Comparison of ENCODE assay signal across 25 cellular contexts in genomic region chr6:74588094-74588493, GRCh38.
DNase-seq lines count a peak whose midpoint lies in the region; ATAC-seq, FAIRE-seq and TF ChIP-seq lines count a peak whose summit lies in the region.
"Had no signal": no experiment of that assay in that cellular context is flagged by ENCODE, and none has a peak within 500 bp of the region (broad histone marks: within the 10 kb centered on the region; RNA-seq: fewer than 3 reads in every experiment).

No MANE protein-coding gene starts in this region.

- no peak overlapping the region for H3K4ac ChIP-seq in IMR-90 (ENCODE audit: low read depth, low read length)
- H3K4ac ChIP-seq in H1 (replicated peaks; ENCODE audit: insufficient read length, low read depth, low read length), result no peak overlapping the region
- H3K4ac ChIP-seq in mesendoderm (ENCODE audit: low read depth, low read length), result no peak overlapping the region

- H4K8ac ChIP-seq in IMR-90 (ENCODE audit: low read depth in 2 of 2, low read length in 2 of 2) (no peak overlapping the region), H1 (ENCODE audit: extremely low read depth, insufficient read depth, low read length) (no peak overlapping the region), mesendoderm (ENCODE audit: low read depth, low read length) (no peak overlapping the region)

- no peaks in the 10 kb centered on the region for H3K9me3 Mint-ChIP-seq in MCF 10A (ENCODE audit: unreplicated experiment)

- no peak overlapping the region; the same call in 1 of the 2 replicates for H3K14ac ChIP-seq in IMR-90 (replicated peaks; ENCODE audit: low read depth, low read length)
- no peak overlapping the region for H3K14ac ChIP-seq in H1 (ENCODE audit: insufficient read length)

- TF ChIP-seq EP300 in H1 (IDR thresholded peaks at IDR 0.05; ENCODE audit: borderline replicate concordance in 1 of 2, low read depth in 2 of 2, low read length in 2 of 2), result no peak

- H3K27me3 ChIP-seq in breast epithelium (no peaks in the 10 kb centered on the region), IMR-90 (ENCODE audit: control insufficient read depth, insufficient read depth, low read length) (no peaks in the 10 kb centered on the region), H1 (replicated peaks in 1 of 4; ENCODE audit: control insufficient read depth in 3 of 4, extremely low read depth in 1 of 4, insufficient read depth in 3 of 4, low read length in 3 of 4) (no peaks in the 10 kb centered on the region), mesendoderm (ENCODE audit: insufficient read depth, low read length, poor library complexity) (no peaks in the 10 kb centered on the region)
- H3K27me3 ChIP-seq: BLaER1 had no signal

- intact Hi-C loops in MCF 10A (cut with micrococcal nuclease) (no loop called here), breast epithelium (cut with DNase I; ENCODE audit: low total_unique reads) (no loop called here), IMR-90 (cut with micrococcal nuclease) (no loop called here)

- FAIRE-seq in H1 (lab: Jason Lieb, UNC), result no peak
- no peak for FAIRE-seq in D721Med (lab: Jason Lieb, UNC)
- FAIRE-seq: A204.1, GM12878, GM19239, H54 had no signal

- H4K5ac ChIP-seq in IMR-90 (ENCODE audit: low read depth, low read length), result no peak overlapping the region
- no peak overlapping the region for H4K5ac ChIP-seq in H1 (ENCODE audit: insufficient read length, low read depth, low read length)
- no peak overlapping the region for H4K5ac ChIP-seq in mesendoderm (ENCODE audit: low read length)

- dilution Hi-C loops in IMR-90 (cut with HindIII; ENCODE audit: low sequenced_read_pairs, unreplicated experiment), result no loop called here

- H3K27ac Mint-ChIP-seq in MCF 10A (ENCODE audit: low read depth, unreplicated experiment), result peak overlapping the region; percentile 38
- H3K27ac Mint-ChIP-seq: B cell; CD4-positive, CD25-positive, alpha-beta regulatory T cell; CD8-positive, alpha-beta T cell had no signal

- 0 out of 3 replicates have a peak overlapping the region, but pooled peaks have one; percentile 67 for H2BK15ac ChIP-seq in IMR-90 (ENCODE audit: low read depth, low read length)
- no peak overlapping the region for H2BK15ac ChIP-seq in H1 (ENCODE audit: low read length)
- no peak overlapping the region for H2BK15ac ChIP-seq in mesendoderm (replicated peaks; ENCODE audit: low read depth)

- no peaks in the 10 kb centered on the region for H3K9me1 ChIP-seq in IMR-90 (ENCODE audit: insufficient read depth, low read length)

- no peaks in the 10 kb centered on the region for H3K23me2 ChIP-seq in H1 (ENCODE audit: low read depth, low read length)

- no peak for TF ChIP-seq CTCF in MCF 10A (IDR thresholded peaks at IDR 0.05; ENCODE audit: unreplicated experiment)
- TF ChIP-seq CTCF in breast epithelium (IDR thresholded peaks at IDR 0.05), result no peak
- TF ChIP-seq CTCF in IMR-90 (conservative IDR thresholded peaks at IDR 0.05; ENCODE audit: low read depth, low read length), result no peak
- peak in 2 of 3 experiments; percentile 11 to 29; a peak in 2 of 4 replicates for TF ChIP-seq CTCF in H1 (IDR thresholded peaks at IDR 0.05; ENCODE audit: control extremely low read depth in 1 of 3, insufficient read depth in 1 of 3, low read depth in 1 of 3, low read length in 3 of 3)
- TF ChIP-seq CTCF in D721Med (IDR thresholded peaks at IDR 0.05; ENCODE audit: insufficient read depth, missing control alignments), result no peak

- H4K91ac ChIP-seq in IMR-90 (ENCODE audit: insufficient read depth, low read depth, low read length) (0 out of 2 replicates have a peak overlapping the region, but pooled peaks have one; percentile 33), H1 (replicated peaks; ENCODE audit: insufficient read length, low read length) (no peak overlapping the region)

- peaks cover 19% of the 10 kb centered on the region for H3K4me1 Mint-ChIP-seq in MCF 10A (ENCODE audit: insufficient read depth, unreplicated experiment)
- H3K4me1 Mint-ChIP-seq: B cell; CD4-positive, CD25-positive, alpha-beta regulatory T cell had no signal

- H2AFZ ChIP-seq in IMR-90 (replicated peaks; ENCODE audit: low read length, poor library complexity) (no peak overlapping the region), H1 (ENCODE audit: low read length) (no peak overlapping the region)
- H2AFZ ChIP-seq: GM23248 had no signal

- TF ChIP-seq RAD21 in IMR-90 (IDR thresholded peaks at IDR 0.05; ENCODE audit: low read length) (no peak), H1 (IDR thresholded peaks at IDR 0.05 in 1 of 2, conservative IDR thresholded peaks at IDR 0.05 in 1 of 2; ENCODE audit: low read depth in 2 of 2, low read length in 2 of 2) (no peak; a peak in 1 of 4 replicates)

- H4K20me1 ChIP-seq in IMR-90 (ENCODE audit: insufficient read depth, low read length), result no peaks in the 10 kb centered on the region
- no peaks in the 10 kb centered on the region for H4K20me1 ChIP-seq in H1 (replicated peaks in 1 of 2; ENCODE audit: control insufficient read depth in 1 of 2, insufficient read depth in 2 of 2, low read length in 2 of 2)
- H4K20me1 ChIP-seq: BLaER1 had no signal

- no peak overlapping the region for H3K27ac ChIP-seq in breast epithelium
- H3K27ac ChIP-seq in IMR-90 (ENCODE audit: insufficient read depth, low read length), result no peak overlapping the region
- H3K27ac ChIP-seq in H1 (ENCODE audit: low read depth, low read length), result no peak overlapping the region
- H3K27ac ChIP-seq in mesendoderm (ENCODE audit: low read depth, low read length), result no peak overlapping the region
- H3K27ac ChIP-seq: 22Rv1, BLaER1, C4-2B, GM23248 had no signal

- no peaks in the 10 kb centered on the region for H3K27me3 Mint-ChIP-seq in MCF 10A (ENCODE audit: insufficient read depth, unreplicated experiment)
- H3K27me3 Mint-ChIP-seq: B cell had no signal

- CTCF ChIA-PET in MCF 10A (lab: Yijun Ruan, JAX), result interaction anchor here (0.5 to 1.5 kb wide), 3 partner anchors 286 to 1032 kb away, joined by 3 to 4 read pairs (median 3); no protein-coding TSS in a partner anchor
- CTCF ChIA-PET in IMR-90 (lab: Yijun Ruan, JAX), result no interaction called here
- CTCF ChIA-PET in H1 (lab: Charles Lee; ENCODE audit: partially characterized antibody), result interaction anchor here (0.6 to 1.9 kb wide), 4 partner anchors 11 to 497 kb away, joined by 3 to 7 read pairs (median 3); no protein-coding TSS in a partner anchor

- TF ChIP-seq POLR2A in breast epithelium (IDR thresholded peaks at IDR 0.05) (no peak), IMR-90 (IDR thresholded peaks at IDR 0.05; ENCODE audit: low read depth, low read length) (no peak), H1 (IDR thresholded peaks at IDR 0.05; ENCODE audit: control extremely low read depth in 1 of 2, low read depth in 2 of 2, low read length in 2 of 2) (no peak)

- peak overlapping the region; percentile 25; the same call in 1 of the 2 replicates for H2AK5ac ChIP-seq in IMR-90 (ENCODE audit: low read depth, low read length)
- no peak overlapping the region for H2AK5ac ChIP-seq in H1 (ENCODE audit: low read depth, low read length)
- H2AK5ac ChIP-seq in mesendoderm (ENCODE audit: low read length), result no peak overlapping the region

- DNase-seq in MCF 10A (ENCODE audit: unreplicated experiment), result no peak
- no peak for DNase-seq in breast epithelium (ENCODE audit: low spot score in 2 of 2)
- DNase-seq in IMR-90, result no peak
- no peak for DNase-seq in H1 (ENCODE audit: low read depth in 1 of 2, low spot score in 2 of 2)
- DNase-seq in mesendoderm, result peak; percentile 5
- no peak for DNase-seq in D721Med (ENCODE audit: insufficient read length, low spot score)
- DNase-seq in foreskin melanocyte, result no peak
- no peak for DNase-seq in NCI-H2196 treated with DMSO at 0.1 percent for 48 hours (lab: John Stamatoyannopoulos, UW; ENCODE audit: unreplicated experiment)
- DNase-seq: Caco-2; CD4-positive, CD25-positive, alpha-beta regulatory T cell; CD8-positive, alpha-beta T cell; DMS 273 treated with DMSO at 0.1 percent for 48 hours; DMS79; EL; GDM1; GM23248; HCEC 1CT had no signal

- H3K56ac ChIP-seq in IMR-90 (ENCODE audit: extremely low read depth, insufficient read depth, low read length), result no peak overlapping the region
- H3K56ac ChIP-seq in H1 (replicated peaks; ENCODE audit: insufficient read length, low read depth, low read length), result no peak overlapping the region
- H3K56ac ChIP-seq in mesendoderm (ENCODE audit: low read length), result no peak overlapping the region

- H2BK20ac ChIP-seq in IMR-90 (ENCODE audit: low read depth, low read length), result no peak overlapping the region
- H2BK20ac ChIP-seq in H1 (ENCODE audit: low read length), result no peak overlapping the region

- H3K79me2 ChIP-seq in H1 (ENCODE audit: control insufficient read depth in 1 of 2, insufficient read depth in 2 of 2, low read length in 2 of 2) (no peaks in the 10 kb centered on the region), mesendoderm (ENCODE audit: control insufficient read depth, insufficient read depth, low read length) (no peaks in the 10 kb centered on the region)

- peak overlapping the region; percentile 28 for H2AK9ac ChIP-seq in IMR-90 (replicated peaks; ENCODE audit: low read depth, low read length, poor library complexity)

- H2BK120ac ChIP-seq in IMR-90 (ENCODE audit: low read depth, low read length) (no peak overlapping the region), H1 (replicated peaks; ENCODE audit: low read depth, low read length) (no peak overlapping the region), mesendoderm (ENCODE audit: low read depth, low read length) (no peak overlapping the region)

- no peak overlapping the region for H3K4me3 Mint-ChIP-seq in MCF 10A (ENCODE audit: unreplicated experiment)
- H3K4me3 Mint-ChIP-seq: B cell; CD4-positive, CD25-positive, alpha-beta regulatory T cell; CD8-positive, alpha-beta T cell had no signal

- 100% methylated on average over 2 of the region's 4 CpGs; no CpG with 5 or more reads in 1 of the 2 experiments for WGBS in IMR-90 (ENCODE audit: extremely low coverage in 2 of 2, insufficient read length in 1 of 2), 2 experiments
- 93% methylated on average over 4 of the region's 4 CpGs; no CpG with 5 or more reads in 1 of the 2 experiments for WGBS in H1 (ENCODE audit: extremely low coverage in 1 of 2, insufficient coverage in 1 of 2, insufficient read length in 1 of 2, insufficient replicate concordance in 2 of 2, low coverage in 1 of 2, low lambda C conversion rate in 2 of 2, missing lambda C conversion rate in 1 of 2), 2 experiments
- no CpG with 5 or more reads among the region's 4 CpGs for WGBS in mesendoderm (ENCODE audit: extremely low coverage, insufficient coverage, low lambda C conversion rate)

- in situ Hi-C loops in IMR-90 (cut with MboI; ENCODE audit: low sequenced_read_pairs), result no loop called here

- no peak overlapping the region for H3K18ac ChIP-seq in IMR-90 (ENCODE audit: low read depth, low read length)
- H3K18ac ChIP-seq in H1 (ENCODE audit: extremely low read depth, low read length), result no peak overlapping the region
- H3K18ac ChIP-seq in mesendoderm (ENCODE audit: low read length), result no peak overlapping the region

- no peak overlapping the region for H3K9ac ChIP-seq in IMR-90 (ENCODE audit: low read depth, low read length)
- H3K9ac ChIP-seq in H1 (replicated peaks in 1 of 4; ENCODE audit: extremely low read depth in 1 of 4, low read depth in 3 of 4, low read length in 3 of 4), result no peak overlapping the region
- no peak overlapping the region for H3K9ac ChIP-seq in mesendoderm (ENCODE audit: low read length)
- H3K9ac ChIP-seq: BLaER1, GM23248 had no signal

- no peak overlapping the region for H3K4me2 ChIP-seq in IMR-90 (ENCODE audit: low read depth, low read length)
- no peak overlapping the region for H3K4me2 ChIP-seq in H1 (ENCODE audit: insufficient read depth in 1 of 2, low read depth in 2 of 2, low read length in 2 of 2)
- no peak overlapping the region for H3K4me2 ChIP-seq in mesendoderm (ENCODE audit: low read length)
- H3K4me2 ChIP-seq: BLaER1 had no signal

- H3K79me1 ChIP-seq in IMR-90 (ENCODE audit: low read depth in 1 of 2, low read length in 2 of 2) (no peaks in the 10 kb centered on the region), H1 (ENCODE audit: low read depth, low read length) (no peaks in the 10 kb centered on the region), mesendoderm (ENCODE audit: low read length) (no peaks in the 10 kb centered on the region)

- H2BK5ac ChIP-seq in IMR-90 (ENCODE audit: low read depth, low read length, poor library complexity, severe bottlenecking), result no peak overlapping the region
- H2BK5ac ChIP-seq in H1 (ENCODE audit: low read depth, low read length), result no peak overlapping the region
- no peak overlapping the region for H2BK5ac ChIP-seq in mesendoderm (ENCODE audit: low read length)

- H3K4me1 ChIP-seq in breast epithelium, result no peaks in the 10 kb centered on the region
- no peaks in the 10 kb centered on the region for H3K4me1 ChIP-seq in IMR-90 (ENCODE audit: control insufficient read depth, insufficient read depth, low read length)
- H3K4me1 ChIP-seq in H1 (replicated peaks in 1 of 4; ENCODE audit: control insufficient read depth in 3 of 4, insufficient read depth in 4 of 4, low read length in 3 of 4), result no peaks in the 10 kb centered on the region
- no peaks in the 10 kb centered on the region for H3K4me1 ChIP-seq in mesendoderm (ENCODE audit: control insufficient read depth, low read depth, low read length)
- H3K4me1 ChIP-seq: BLaER1, Caco-2 had no signal

- H3K36me3 Mint-ChIP-seq in MCF 10A (ENCODE audit: insufficient read depth, unreplicated experiment), result no peaks in the 10 kb centered on the region
- H3K36me3 Mint-ChIP-seq: CD4-positive, CD25-positive, alpha-beta regulatory T cell; CD8-positive, alpha-beta T cell had no signal

- no TSS peak for BruUV-seq in MCF 10A (replicated peaks; lab: Mats Ljungman, UMichigan)
- BruUV-seq in IMR-90 (replicated peaks; lab: Mats Ljungman, UMichigan), result no TSS peak

- ATAC-seq in IMR-90 (ENCODE audit: low read depth), result no peak
- ATAC-seq: CD8-positive, alpha-beta T cell; GM12878 had no signal

- H3K9me3 ChIP-seq in breast epithelium, result peaks cover 0 to 9% of the 10 kb centered on the region in 2 donors
- no peaks in the 10 kb centered on the region for H3K9me3 ChIP-seq in IMR-90 (ENCODE audit: control insufficient read depth, insufficient read depth, low read length)
- H3K9me3 ChIP-seq in H1 (ENCODE audit: insufficient read depth in 2 of 2, low read depth in 1 of 2, low read length in 1 of 2), result no peaks in the 10 kb centered on the region
- H3K9me3 ChIP-seq: BLaER1, Caco-2 had no signal

- H2BK12ac ChIP-seq in H1 (ENCODE audit: low read depth, low read length), result no peak overlapping the region

- H3K36me3 ChIP-seq in breast epithelium (no peaks in the 10 kb centered on the region), IMR-90 (ENCODE audit: control insufficient read depth, insufficient read depth, low read length) (no peaks in the 10 kb centered on the region), H1 (ENCODE audit: control insufficient read depth in 2 of 4, insufficient read depth in 4 of 4, low read length in 3 of 4) (no peaks in the 10 kb centered on the region; a peak in 1 of 8 replicates), mesendoderm (ENCODE audit: control insufficient read depth, insufficient read depth, low read length) (no peaks in the 10 kb centered on the region)
- H3K36me3 ChIP-seq: BLaER1 had no signal

- H3K4me3 ChIP-seq in breast epithelium (no peak overlapping the region), IMR-90 (ENCODE audit: insufficient read depth, low read depth, low read length) (no peak overlapping the region), H1 (ENCODE audit: extremely low read depth in 1 of 4, insufficient read depth in 2 of 4, low read depth in 3 of 4, low read length in 4 of 4) (no peak overlapping the region), mesendoderm (ENCODE audit: low read length) (no peak overlapping the region)
- H3K4me3 ChIP-seq: BLaER1, GM12878, GM23248 had no signal

- POLR2A ChIA-PET in MCF 10A (lab: Yijun Ruan, JAX) (no interaction called here), IMR-90 (lab: Charles Lee; ENCODE audit: unreplicated experiment) (no interaction called here), H1 (lab: Charles Lee; ENCODE audit: partially characterized antibody) (no interaction called here)

- H3K23ac ChIP-seq in IMR-90 (ENCODE audit: low read depth, low read length) (no peak overlapping the region), H1 (ENCODE audit: insufficient read length) (no peak overlapping the region), mesendoderm (ENCODE audit: low read length) (no peak overlapping the region)

Comparison
In these comparisons a context has a peak if more than half of its experiments do, and no peak if none do; other contexts are left out.
1. CTCF ChIP-seq: peak in H1 (2 of 3); none in MCF 10A (single experiment), breast epithelium (0 of 3), IMR-90 (single experiment) and D721Med (single experiment).